1 cellular context compared by ENCODE assay signal in genomic region chr1:25905680-25906643, GRCh38.
TF ChIP-seq lines count a peak whose summit lies in the region.

Gene STMN1 (minus strand): TSS chr1:25906419. CDS start chr1:25904676, 1,743 bp downstream.

TF ChIP-seq in K562, 482 proteins besides CTCF, POLR2A, EP300 and RAD21 (continued from another document and continues in another):
- TF ChIP-seq HINFP (tag; conservative IDR thresholded peaks at IDR 0.05; ENCODE audit: low read depth): no peak
- TF ChIP-seq, protein P1, sequence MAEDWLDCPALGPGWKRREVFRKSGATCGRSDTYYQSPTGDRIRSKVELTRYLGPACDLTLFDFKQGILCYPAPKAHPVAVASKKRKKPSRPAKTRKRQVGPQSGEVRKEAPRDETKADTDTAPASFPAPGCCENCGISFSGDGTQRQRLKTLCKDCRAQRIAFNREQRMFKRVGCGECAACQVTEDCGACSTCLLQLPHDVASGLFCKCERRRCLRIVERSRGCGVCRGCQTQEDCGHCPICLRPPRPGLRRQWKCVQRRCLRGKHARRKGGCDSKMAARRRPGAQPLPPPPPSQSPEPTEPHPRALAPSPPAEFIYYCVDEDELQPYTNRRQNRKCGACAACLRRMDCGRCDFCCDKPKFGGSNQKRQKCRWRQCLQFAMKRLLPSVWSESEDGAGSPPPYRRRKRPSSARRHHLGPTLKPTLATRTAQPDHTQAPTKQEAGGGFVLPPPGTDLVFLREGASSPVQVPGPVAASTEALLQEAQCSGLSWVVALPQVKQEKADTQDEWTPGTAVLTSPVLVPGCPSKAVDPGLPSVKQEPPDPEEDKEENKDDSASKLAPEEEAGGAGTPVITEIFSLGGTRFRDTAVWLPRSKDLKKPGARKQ (CRISPR knock-in tag; IDR thresholded peaks at IDR 0.05): no peak
- TF ChIP-seq RAD51 (IDR thresholded peaks at IDR 0.05; ENCODE audit: borderline replicate concordance, low read depth): peak; percentile 99
- peak; percentile 70; the same call in 1 of the 2 replicates for TF ChIP-seq ZNF764 (CRISPR knock-in tag; IDR thresholded peaks at IDR 0.05; ENCODE audit: low read depth)
- TF ChIP-seq ZNF584 (CRISPR knock-in tag; IDR thresholded peaks at IDR 0.05; ENCODE audit: low read depth): no peak
- TF ChIP-seq BCL6 (CRISPR knock-in tag; IDR thresholded peaks at IDR 0.05): no peak
- TF ChIP-seq, protein P2, sequence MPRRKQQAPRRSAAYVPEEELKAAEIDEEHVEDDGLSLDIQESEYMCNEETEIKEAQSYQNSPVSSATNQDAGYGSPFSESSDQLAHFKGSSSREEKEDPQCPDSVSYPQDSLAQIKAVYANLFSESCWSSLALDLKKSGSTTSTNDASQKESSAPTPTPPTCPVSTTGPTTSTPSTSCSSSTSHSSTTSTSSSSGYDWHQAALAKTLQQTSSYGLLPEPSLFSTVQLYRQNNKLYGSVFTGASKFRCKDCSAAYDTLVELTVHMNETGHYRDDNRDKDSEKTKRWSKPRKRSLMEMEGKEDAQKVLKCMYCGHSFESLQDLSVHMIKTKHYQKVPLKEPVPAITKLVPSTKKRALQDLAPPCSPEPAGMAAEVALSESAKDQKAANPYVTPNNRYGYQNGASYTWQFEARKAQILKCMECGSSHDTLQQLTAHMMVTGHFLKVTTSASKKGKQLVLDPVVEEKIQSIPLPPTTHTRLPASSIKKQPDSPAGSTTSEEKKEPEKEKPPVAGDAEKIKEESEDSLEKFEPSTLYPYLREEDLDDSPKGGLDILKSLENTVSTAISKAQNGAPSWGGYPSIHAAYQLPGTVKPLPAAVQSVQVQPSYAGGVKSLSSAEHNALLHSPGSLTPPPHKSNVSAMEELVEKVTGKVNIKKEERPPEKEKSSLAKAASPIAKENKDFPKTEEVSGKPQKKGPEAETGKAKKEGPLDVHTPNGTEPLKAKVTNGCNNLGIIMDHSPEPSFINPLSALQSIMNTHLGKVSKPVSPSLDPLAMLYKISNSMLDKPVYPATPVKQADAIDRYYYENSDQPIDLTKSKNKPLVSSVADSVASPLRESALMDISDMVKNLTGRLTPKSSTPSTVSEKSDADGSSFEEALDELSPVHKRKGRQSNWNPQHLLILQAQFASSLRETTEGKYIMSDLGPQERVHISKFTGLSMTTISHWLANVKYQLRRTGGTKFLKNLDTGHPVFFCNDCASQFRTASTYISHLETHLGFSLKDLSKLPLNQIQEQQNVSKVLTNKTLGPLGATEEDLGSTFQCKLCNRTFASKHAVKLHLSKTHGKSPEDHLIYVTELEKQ (CRISPR knock-in tag; IDR thresholded peaks at IDR 0.05): no peak
- no peak for TF ChIP-seq ZSCAN32 (CRISPR knock-in tag; IDR thresholded peaks at IDR 0.05)
- TF ChIP-seq MED1 (CRISPR knock-in tag; IDR thresholded peaks at IDR 0.05; ENCODE audit: borderline replicate concordance): no peak
- TF ChIP-seq E2F6 (IDR thresholded peaks at IDR 0.05; ENCODE audit: borderline replicate concordance in 1 of 2, extremely low read depth in 1 of 2, insufficient read depth in 1 of 2, insufficient read length in 1 of 2, low read depth in 1 of 2, low read length in 1 of 2, poor library complexity in 1 of 2, severe bottlenecking in 1 of 2): peak; percentile 89 to 97
- TF ChIP-seq JUNB (CRISPR knock-in tag; conservative IDR thresholded peaks at IDR 0.05): no peak
- peak in 2 of 3 experiments; percentile 77 for TF ChIP-seq YY1 (IDR thresholded peaks at IDR 0.05; ENCODE audit: borderline replicate concordance in 1 of 3, control insufficient read depth in 1 of 3, extremely low read depth in 1 of 3, insufficient read depth in 3 of 3, insufficient read length in 1 of 3, insufficient replicate concordance in 2 of 3, low read depth in 1 of 3, low read length in 2 of 3)
- peak; percentile 83 for TF ChIP-seq U2AF1 (optimal IDR thresholded peaks at IDR 0.05; ENCODE audit: low read depth, low read length)
- TF ChIP-seq ZZZ3 (IDR thresholded peaks at IDR 0.05): no peak
- TF ChIP-seq DDX20 (tag; IDR thresholded peaks at IDR 0.05; ENCODE audit: low read depth): no peak
- TF ChIP-seq NFATC3 (IDR thresholded peaks at IDR 0.05): no peak
- TF ChIP-seq FOXJ2 (tag; IDR thresholded peaks at IDR 0.05): no peak
- no peak for TF ChIP-seq BRCA1 (IDR thresholded peaks at IDR 0.05)
- peak; percentile 89 for TF ChIP-seq BRCA1 (CRISPR knock-in tag; IDR thresholded peaks at IDR 0.05)
- no peak for TF ChIP-seq RFX7 (CRISPR knock-in tag; IDR thresholded peaks at IDR 0.05)
- no peak for TF ChIP-seq ZEB2 (IDR thresholded peaks at IDR 0.05)
- TF ChIP-seq KLF16 (IDR thresholded peaks at IDR 0.05): peak; percentile 17; the same call in 1 of the 2 replicates
- no peak for TF ChIP-seq CC2D1A (IDR thresholded peaks at IDR 0.05)
- TF ChIP-seq BCOR (IDR thresholded peaks at IDR 0.05): 0 out of 2 replicates have a peak, but pooled peaks have one; percentile 24
- TF ChIP-seq ELF1 (tag; IDR thresholded peaks at IDR 0.05): no peak
- TF ChIP-seq KLF10 (CRISPR knock-in tag; IDR thresholded peaks at IDR 0.05): no peak
- no peak for TF ChIP-seq MIER1 (IDR thresholded peaks at IDR 0.05; ENCODE audit: low read depth)
- TF ChIP-seq, protein P3, sequence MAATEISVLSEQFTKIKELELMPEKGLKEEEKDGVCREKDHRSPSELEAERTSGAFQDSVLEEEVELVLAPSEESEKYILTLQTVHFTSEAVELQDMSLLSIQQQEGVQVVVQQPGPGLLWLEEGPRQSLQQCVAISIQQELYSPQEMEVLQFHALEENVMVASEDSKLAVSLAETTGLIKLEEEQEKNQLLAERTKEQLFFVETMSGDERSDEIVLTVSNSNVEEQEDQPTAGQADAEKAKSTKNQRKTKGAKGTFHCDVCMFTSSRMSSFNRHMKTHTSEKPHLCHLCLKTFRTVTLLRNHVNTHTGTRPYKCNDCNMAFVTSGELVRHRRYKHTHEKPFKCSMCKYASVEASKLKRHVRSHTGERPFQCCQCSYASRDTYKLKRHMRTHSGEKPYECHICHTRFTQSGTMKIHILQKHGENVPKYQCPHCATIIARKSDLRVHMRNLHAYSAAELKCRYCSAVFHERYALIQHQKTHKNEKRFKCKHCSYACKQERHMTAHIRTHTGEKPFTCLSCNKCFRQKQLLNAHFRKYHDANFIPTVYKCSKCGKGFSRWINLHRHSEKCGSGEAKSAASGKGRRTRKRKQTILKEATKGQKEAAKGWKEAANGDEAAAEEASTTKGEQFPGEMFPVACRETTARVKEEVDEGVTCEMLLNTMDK (IDR thresholded peaks at IDR 0.05; ENCODE audit: borderline replicate concordance, insufficient read depth, low read depth, low read length, poor library complexity, severe bottlenecking): peak; percentile 13
- no peak for TF ChIP-seq NR2C2 (CRISPR knock-in tag; IDR thresholded peaks at IDR 0.05)
- peak; percentile 72 for TF ChIP-seq NR2C2 (tag; IDR thresholded peaks at IDR 0.05)
- 0 out of 2 replicates have a peak, but pooled peaks have one; percentile 33 for TF ChIP-seq ETV5 (CRISPR knock-in tag; IDR thresholded peaks at IDR 0.05; ENCODE audit: low read depth)
- TF ChIP-seq ZNF444 (CRISPR knock-in tag; IDR thresholded peaks at IDR 0.05): no peak
- TF ChIP-seq MECOM (CRISPR knock-in tag; IDR thresholded peaks at IDR 0.05): no peak
- no peak for TF ChIP-seq MCM3 (IDR thresholded peaks at IDR 0.05)
- no peak for TF ChIP-seq ELF4 (CRISPR knock-in tag; IDR thresholded peaks at IDR 0.05)
- TF ChIP-seq TAF7 (tag; IDR thresholded peaks at IDR 0.05): 0 out of 2 replicates have a peak, but pooled peaks have one; percentile 48
- peak in 1 of 2 experiments; percentile 98; a peak in 2 of 4 replicates for TF ChIP-seq NONO (IDR thresholded peaks at IDR 0.05; ENCODE audit: low read depth in 2 of 2, low read length in 1 of 2)
- TF ChIP-seq ZBTB33 (CRISPR knock-in tag; IDR thresholded peaks at IDR 0.05): no peak; the same call in 1 of the 2 replicates
- TF ChIP-seq POLR2H (tag; IDR thresholded peaks at IDR 0.05; ENCODE audit: low read depth): peak; percentile 93
- no peak for TF ChIP-seq ZNF785 (CRISPR knock-in tag; IDR thresholded peaks at IDR 0.05)
- TF ChIP-seq TFE3 (CRISPR knock-in tag; IDR thresholded peaks at IDR 0.05): peak; percentile 99
- TF ChIP-seq, protein P4, sequence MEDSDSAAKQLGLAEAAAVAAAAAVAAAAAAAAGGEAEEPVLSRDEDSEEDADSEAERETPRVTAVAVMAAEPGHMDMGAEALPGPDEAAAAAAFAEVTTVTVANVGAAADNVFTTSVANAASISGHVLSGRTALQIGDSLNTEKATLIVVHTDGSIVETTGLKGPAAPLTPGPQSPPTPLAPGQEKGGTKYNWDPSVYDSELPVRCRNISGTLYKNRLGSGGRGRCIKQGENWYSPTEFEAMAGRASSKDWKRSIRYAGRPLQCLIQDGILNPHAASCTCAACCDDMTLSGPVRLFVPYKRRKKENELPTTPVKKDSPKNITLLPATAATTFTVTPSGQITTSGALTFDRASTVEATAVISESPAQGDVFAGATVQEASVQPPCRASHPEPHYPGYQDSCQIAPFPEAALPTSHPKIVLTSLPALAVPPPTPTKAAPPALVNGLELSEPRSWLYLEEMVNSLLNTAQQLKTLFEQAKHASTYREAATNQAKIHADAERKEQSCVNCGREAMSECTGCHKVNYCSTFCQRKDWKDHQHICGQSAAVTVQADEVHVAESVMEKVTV (CRISPR knock-in tag; IDR thresholded peaks at IDR 0.05): no peak
- no peak for TF ChIP-seq ZNF436 (CRISPR knock-in tag; IDR thresholded peaks at IDR 0.05)
- TF ChIP-seq FOXP4 (CRISPR knock-in tag; IDR thresholded peaks at IDR 0.05; ENCODE audit: borderline replicate concordance): no peak
- no peak for TF ChIP-seq ARHGAP35 (IDR thresholded peaks at IDR 0.05; ENCODE audit: partially characterized antibody)
- TF ChIP-seq ZBTB17 (CRISPR knock-in tag; IDR thresholded peaks at IDR 0.05): no peak
- TF ChIP-seq MYBL2 (IDR thresholded peaks at IDR 0.05; ENCODE audit: low read depth): no peak
- no peak for TF ChIP-seq MYBL2 (CRISPR knock-in tag; IDR thresholded peaks at IDR 0.05; ENCODE audit: borderline replicate concordance)
- peak; percentile 93 for TF ChIP-seq VEZF1 (CRISPR knock-in tag; IDR thresholded peaks at IDR 0.05)
